ENCODE assay signal across 9 cellular contexts in the genomic region with DNA sequence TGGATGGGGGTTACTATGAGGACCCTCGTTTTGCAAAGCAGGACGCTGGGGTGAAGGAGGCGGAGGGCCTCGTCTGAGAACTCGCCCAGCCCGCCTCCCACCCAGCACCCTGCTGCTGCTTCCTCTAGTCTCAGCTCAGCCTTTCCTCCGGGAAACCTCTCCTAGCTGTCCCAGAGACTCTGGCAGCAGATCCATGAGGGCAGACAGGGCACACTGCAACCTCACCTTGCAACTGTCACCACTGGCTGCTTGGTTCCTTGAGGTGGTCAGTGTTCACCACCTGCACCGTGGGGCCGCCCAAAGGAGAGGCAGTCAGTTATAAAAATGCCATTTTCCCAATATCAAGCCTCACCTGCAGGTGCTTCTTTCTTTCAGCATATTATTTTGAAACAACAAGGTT.
DNase-seq lines count a peak whose midpoint lies in the region; ATAC-seq and TF ChIP-seq lines count a peak whose summit lies in the region.
"Had no signal": no experiment of that assay in that cellular context is flagged by ENCODE, and none has a peak within 500 bp of the region (broad histone marks: within the 10 kb centered on the region; RNA-seq: fewer than 3 reads in every experiment).

No MANE protein-coding gene starts in this region.

- no peak overlapping the region for H2AFZ ChIP-seq in OCI-LY3 (ENCODE audit: low read depth, low read length)

- peak overlapping the region; percentile 44 for H3K27ac ChIP-seq in OCI-LY3 (ENCODE audit: low read length)

- peaks cover 57% of the 10 kb centered on the region for H3K27me3 ChIP-seq in OCI-LY3 (ENCODE audit: low read depth, low read length)

- no peaks in the 10 kb centered on the region for H3K9me3 ChIP-seq in OCI-LY3 (ENCODE audit: insufficient read depth, low read length)

- no peak for DNase-seq in NCI-H146 (lab: John Stamatoyannopoulos, UW)
- no peak for DNase-seq in stimulated activated CD8-positive, alpha-beta memory T cell treated with anti-CD3 and anti-CD28 coated beads, Interleukin-4, amount 100 ng/mL, for 48 hours
- no peak for DNase-seq in C1 segment of cervical spinal cord (lab: John Stamatoyannopoulos, UW)
- no peak for DNase-seq in NOMO-1 treated with dmso at 0.1 percent for 144 hours (lab: John Stamatoyannopoulos, UW; ENCODE audit: unreplicated experiment)
- DNase-seq: H9 had no signal

- 0 out of 2 replicates have a peak, but pooled peaks cover 6% of the 10 kb centered on the region for H4K20me1 ChIP-seq in OCI-LY3 (ENCODE audit: insufficient read depth, low read length)

- peak overlapping the region; percentile 76 for H3K4me2 ChIP-seq in OCI-LY3 (ENCODE audit: low read length)

- ATAC-seq in GM18508 (IDR thresholded peaks at IDR 0.05; ENCODE audit: insufficient read depth, unreplicated experiment): peak; percentile 4
- ATAC-seq in GM19467 (IDR thresholded peaks at IDR 0.05; ENCODE audit: unreplicated experiment): peak; percentile 17
- ATAC-seq in HG02938 (IDR thresholded peaks at IDR 0.05; ENCODE audit: unreplicated experiment): peak; percentile 3

- peaks cover 62% of the 10 kb centered on the region for H3K4me1 ChIP-seq in OCI-LY3 (ENCODE audit: low read length)

- peak overlapping the region; percentile 10 for H3K9ac ChIP-seq in OCI-LY3 (ENCODE audit: low read length)

- H3K79me2 ChIP-seq in OCI-LY3 (ENCODE audit: low read length): no peaks in the 10 kb centered on the region

- H3K36me3 ChIP-seq in OCI-LY3 (replicated peaks; ENCODE audit: low read depth, low read length): no peaks in the 10 kb centered on the region

- H3K4me3 ChIP-seq in OCI-LY3 (ENCODE audit: low read length): peak overlapping the region; percentile 60

- no peak for TF ChIP-seq CTCF in OCI-LY3 (IDR thresholded peaks at IDR 0.05; ENCODE audit: low read depth, low read length)
